In the genomic region with DNA sequence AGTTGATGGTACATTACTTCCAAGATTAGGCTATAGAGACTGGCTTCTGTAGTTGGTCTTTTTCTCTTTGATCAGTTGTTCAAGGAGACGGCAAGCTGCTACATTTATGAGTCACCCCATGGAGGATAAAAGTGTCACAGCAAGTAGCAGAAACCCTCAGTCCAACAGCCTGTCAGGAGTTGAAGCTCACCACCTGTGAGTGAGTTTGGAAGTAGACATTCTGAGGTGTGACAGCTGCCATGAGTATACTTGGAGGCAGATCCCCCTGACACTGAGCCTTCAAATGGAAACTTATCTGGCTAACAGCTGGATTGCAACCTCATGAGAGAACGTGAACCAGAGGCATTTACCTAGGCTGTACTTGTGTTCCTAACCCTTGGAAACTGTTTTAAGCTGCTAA, we compare ENCODE assay signal across 31 cellular contexts.
"Had no signal": no experiment of that assay in that cellular context is flagged by ENCODE, and none has a peak within 500 bp of the region (broad histone marks: within the 10 kb centered on the region; RNA-seq: fewer than 3 reads in every experiment).

No MANE protein-coding gene starts in this region.

- H3K27me3 ChIP-seq: adrenal gland, body of pancreas, dorsolateral prefrontal cortex had no signal

- ATAC-seq: activated CD4-positive, CD25-positive, alpha-beta regulatory T cell treated with anti-CD3 and anti-CD28 coated beads, Interleukin-2, amount 50 U/mL, for 24 hours; activated CD8-positive, alpha-beta T cell treated with anti-CD3 and anti-CD28 coated beads for 36 hours; activated naive CD8-positive, alpha-beta T cell treated with anti-CD3 and anti-CD28 coated beads, Interleukin-2, amount 50 U/mL, for 24 hours; body of pancreas; esophagus mucosa; T-helper 17 cell had no signal

- H3K36me3 ChIP-seq: adrenal gland, cardiac muscle cell, WERI-Rb-1 had no signal

- FAIRE-seq: frontal cortex had no signal

- H3K4me3 ChIP-seq: adrenal gland, body of pancreas, cardiac muscle cell, coronary artery, dorsolateral prefrontal cortex had no signal

- H3K4me1 ChIP-seq: adrenal gland, body of pancreas had no signal

- H3K27ac ChIP-seq: adrenal gland, body of pancreas, cardiac muscle cell, coronary artery, dorsolateral prefrontal cortex, WERI-Rb-1 had no signal

- DNase-seq: activated B cell treated with CpG ODN at 0.5 μM for 24 hours; activated CD4-positive, alpha-beta T cell treated with anti-CD3 and anti-CD28 coated beads, Interleukin-2, amount 10 ng/mL, durations not matched to agents 24 days and 14 days; activated CD4-positive, alpha-beta T cell treated with anti-CD3 and anti-CD28 coated beads, Interleukin-2, amount 50 U/mL, for 4 hours; activated CD8-positive, alpha-beta memory T cell treated with anti-CD3 and anti-CD28 coated beads for 24 hours; activated CD8-positive, alpha-beta T cell treated with anti-CD3 and anti-CD28 coated beads for 36 hours; activated effector memory CD4-positive, alpha-beta T cell treated with anti-CD3 and anti-CD28 coated beads, Interleukin-2, amount 50 U/mL, for 16 hours; activated naive CD4-positive, alpha-beta T cell treated with anti-CD3 and anti-CD28 coated beads for 36 hours; activated naive CD8-positive, alpha-beta T cell treated with anti-CD3 and anti-CD28 coated beads for 36 hours; activated naive CD8-positive, alpha-beta T cell treated with anti-CD3 and anti-CD28 coated beads, Interleukin-2, amount 50 U/mL, for 24 hours; activated T-cell treated with anti-CD3 and anti-CD28 coated beads, Interleukin-2, amount 50 U/mL, for 1 hour; activated T-cell treated with anti-CD3 and anti-CD28 coated beads, Interleukin-2, amount 50 U/mL, for 48 hours; adrenal gland; amygdala; aorta; body of pancreas; central memory CD4-positive, alpha-beta T cell; cerebellar nuclear complex; dorsolateral prefrontal cortex; effector memory CD4-positive, alpha-beta T cell; endodermal cell; foreskin fibroblast; head of caudate nucleus; T-helper 1 cell; T-helper 17 cell; T1000; WERI-Rb-1 had no signal
